Comparison of ENCODE assay signal across 16 cellular contexts in genomic region chr6:21176197-21176596, GRCh38.
DNase-seq lines count a peak whose midpoint lies in the region; ATAC-seq, FAIRE-seq and TF ChIP-seq lines count a peak whose summit lies in the region.
"Had no signal": no experiment of that assay in that cellular context is flagged by ENCODE, and none has a peak within 500 bp of the region (broad histone marks: within the 10 kb centered on the region; RNA-seq: fewer than 3 reads in every experiment).

No MANE protein-coding gene starts in this region.

- no peak overlapping the region for H2AFZ ChIP-seq in PC-3 (ENCODE audit: low read length)
- H2AFZ ChIP-seq: GM23248 had no signal

- H3K36me3 ChIP-seq in PC-3 (ENCODE audit: low read depth, low read length) (no peaks in the 10 kb centered on the region), bronchial epithelial cell (ENCODE audit: control insufficient read depth, insufficient read depth, low read length) (no peaks in the 10 kb centered on the region)
- H3K36me3 ChIP-seq: HAP-1 had no signal

- TF ChIP-seq CTCF in PC-3 (conservative IDR thresholded peaks at IDR 0.05; ENCODE audit: low read depth, low read length) (no peak), bronchial epithelial cell (IDR thresholded peaks at IDR 0.05; ENCODE audit: insufficient read depth, low read length, severe bottlenecking) (no peak)

- POLR2A ChIA-PET in PC-3 (lab: Charles Lee; ENCODE audit: unreplicated experiment) = no interaction called here

- peak; percentile 47 for DNase-seq in PC-3
- peak; percentile 24 for DNase-seq in amniotic epithelial cell (ENCODE audit: low read depth)
- DNase-seq in bronchial epithelial cell (ENCODE audit: low read depth) = peak; percentile 75
- DNase-seq in glomerular visceral epithelial cell (ENCODE audit: extremely low spot score) = no peak
- no peak for DNase-seq in activated CD4-positive, CD25-positive, alpha-beta regulatory T cell (lab: John Stamatoyannopoulos, UW)
- DNase-seq: CD4-positive, CD25-positive, alpha-beta regulatory T cell; CD8-positive, alpha-beta memory T cell; COR-L47; GM23248 had no signal

- no peaks in the 10 kb centered on the region for H3F3A ChIP-seq in PC-3 (ENCODE audit: low read length, unreplicated experiment)

- H3K79me2 ChIP-seq in PC-3 (ENCODE audit: low read length) = no peaks in the 10 kb centered on the region

- CTCF ChIA-PET in PC-3 (lab: Charles Lee) = no interaction called here

- no peaks in the 10 kb centered on the region for H4K20me1 ChIP-seq in PC-3 (ENCODE audit: low read length)
- H4K20me1 ChIP-seq: BLaER1 treated with 17β-estradiol and CSF1 and Interleukin-3, amounts not matched to agents 10 nM and 100 nM had no signal

- H3K9me2 ChIP-seq in PC-3 (replicated peaks; ENCODE audit: low read length) = no peaks in the 10 kb centered on the region

- FAIRE-seq in bronchial epithelial cell (lab: Jason Lieb, UNC) = no peak
- FAIRE-seq: G401.6, GM12891, GM19239, HepG2 had no signal

- H3K4me3 ChIP-seq in PC-3 (ENCODE audit: low read length) (no peak overlapping the region), bronchial epithelial cell (ENCODE audit: low read depth, low read length) (no peak overlapping the region)
- H3K4me3 ChIP-seq: BLaER1 treated with 17β-estradiol and CSF1 and Interleukin-3, amounts not matched to agents 10 nM and 100 nM; GM23248; HAP-1 had no signal

- H3K4me2 ChIP-seq in PC-3 (ENCODE audit: low read length) = no peak overlapping the region
- H3K4me2 ChIP-seq: BLaER1 treated with 17β-estradiol and CSF1 and Interleukin-3, amounts not matched to agents 10 nM and 100 nM had no signal

- no peak overlapping the region for H3K9ac ChIP-seq in PC-3 (ENCODE audit: low read length)
- H3K9ac ChIP-seq: BLaER1 treated with 17β-estradiol and CSF1 and Interleukin-3, amounts not matched to agents 10 nM and 100 nM; GM23248 had no signal

- BruUV-seq in PC-3 (replicated peaks; lab: Mats Ljungman, UMichigan) = no TSS peak

- H3K9me3 ChIP-seq in PC-3 (ENCODE audit: low read length) = no peaks in the 10 kb centered on the region
- H3K9me3 ChIP-seq: HAP-1 had no signal

- no peak overlapping the region for H3K27ac ChIP-seq in PC-3 (ENCODE audit: low read length)
- H3K27ac ChIP-seq: BLaER1 treated with 17β-estradiol and CSF1 and Interleukin-3, amounts not matched to agents 10 nM and 100 nM; GM23248 had no signal

- no peaks in the 10 kb centered on the region for H3K27me3 ChIP-seq in PC-3 (ENCODE audit: low read length)
- no peaks in the 10 kb centered on the region for H3K27me3 ChIP-seq in bronchial epithelial cell (ENCODE audit: control insufficient read depth, insufficient read depth, low read length)
- H3K27me3 ChIP-seq: BLaER1 treated with 17β-estradiol and CSF1 and Interleukin-3, amounts not matched to agents 10 nM and 100 nM had no signal

- intact Hi-C loops in PC-3 (cut with micrococcal nuclease) = no loop called here

- ATAC-seq in PC-3 (peak; percentile 59), GM21390 (IDR thresholded peaks at IDR 0.05; ENCODE audit: unreplicated experiment) (no peak)
- ATAC-seq: HepG2 had no signal

- H3K4me1 ChIP-seq in PC-3 (ENCODE audit: insufficient read depth, low read length) = peaks cover 8% of the 10 kb centered on the region; the same call in 1 of the 2 replicates
- H3K4me1 ChIP-seq: HAP-1 had no signal

Comparison
In these comparisons a context has a peak if more than half of its experiments do, and no peak if none do; other contexts are left out.
1. DNase-seq: peak in PC-3 (single experiment), amniotic epithelial cell (single experiment) and bronchial epithelial cell (single experiment); none in glomerular visceral epithelial cell (single experiment) and activated CD4-positive, CD25-positive, alpha-beta regulatory T cell (0 of 4).